In genomic region chr17:47649972-47650524, GRCh38 we compare ENCODE assay signal across 8 cellular contexts. TPM values are rescaled to one million over a fixed set of nuclear protein-coding genes. Genes with fewer than 3 reads are reported as not detected.
DNase-seq lines count a peak whose midpoint lies in the region; ATAC-seq, FAIRE-seq and TF ChIP-seq lines count a peak whose summit lies in the region.

No MANE protein-coding gene starts in this region.

- H3K27ac Mint-ChIP-seq in central memory CD8-positive, alpha-beta T cell (ENCODE audit: low read depth) = peak overlapping the region; percentile 90

- H3K9me3 ChIP-seq in A549 = no peaks in the 10 kb centered on the region
- no peaks in the 10 kb centered on the region for H3K9me3 ChIP-seq in Panc1 (ENCODE audit: control insufficient read depth, insufficient read depth, low read depth, low read length)
- H3K9me3 ChIP-seq in mucosa of descending colon = no peaks in the 10 kb centered on the region

- 3% methylated on average over 20 of the region's 48 CpGs for whole genome bisulfite sequencing in A549 (ENCODE audit: missing lambda C conversion rate)

- H3K4me1 ChIP-seq in A549 (peaks cover 44% of the 10 kb centered on the region), Panc1 (ENCODE audit: control insufficient read depth, insufficient read depth, low read length) (peaks cover 44% of the 10 kb centered on the region), mucosa of descending colon (ENCODE audit: low read depth) (peaks cover 19% of the 10 kb centered on the region)

- TF ChIP-seq RAD21 in A549 (conservative IDR thresholded peaks at IDR 0.05 in 1 of 2, IDR thresholded peaks at IDR 0.05 in 1 of 2) = no peak

- ATAC-seq in A549 (peak; percentile 31 to 52), GM19397 (IDR thresholded peaks at IDR 0.05; ENCODE audit: unreplicated experiment) (peak; percentile 1), Panc1 (peak; percentile 29), mucosa of descending colon (peak; percentile 47)
- ATAC-seq in central memory CD8-positive, alpha-beta T cell (replicated peaks; ENCODE audit: extremely low read depth, poor library complexity, severe bottlenecking) = peak; percentile 6

- CTCF ChIA-PET in A549 (lab: Yijun Ruan, JAX) (interaction anchor here (0.6 to 8.8 kb wide), 10 partner anchors 10 to 368 kb away, joined by 3 to 138 read pairs (median 6); no protein-coding TSS in a partner anchor), Panc1 (lab: Charles Lee) (interaction anchor here (0.6 kb wide), 1 partner anchor 336 kb away, joined by 3 read pairs; no protein-coding TSS in a partner anchor)

- H3K36me3 Mint-ChIP-seq in central memory CD8-positive, alpha-beta T cell (ENCODE audit: insufficient read depth) = peaks cover 43% of the 10 kb centered on the region

- peaks cover 43% of the 10 kb centered on the region for H3K4me1 Mint-ChIP-seq in central memory CD8-positive, alpha-beta T cell

- TF ChIP-seq CTCF in A549 (IDR thresholded peaks at IDR 0.05) (no peak), Panc1 (IDR thresholded peaks at IDR 0.05) (no peak), mucosa of descending colon (IDR thresholded peaks at IDR 0.05) (no peak)

- H3K4me3 Mint-ChIP-seq in central memory CD8-positive, alpha-beta T cell = peak overlapping the region; percentile 85

- H3K27ac ChIP-seq in A549 (peak overlapping the region; percentile 87 to 95), Panc1 (ENCODE audit: low read length) (peak overlapping the region; percentile 77; the same call in 1 of the 2 replicates)

- DNase-seq in A549 (ENCODE audit: low read depth in 1 of 2, low spot score in 1 of 2) (peak in 1 of 2 experiments; percentile 53), Panc1 (ENCODE audit: low read depth, low spot score) (no peak), mucosa of descending colon (no peak), glomerular visceral epithelial cell (ENCODE audit: extremely low spot score) (no peak), posterior vena cava (ENCODE audit: low spot score) (no peak)
- DNase-seq in central memory CD8-positive, alpha-beta T cell (ENCODE audit: low spot score in 2 of 2) = no peak
- DNase-seq in activated CD8-positive, alpha-beta memory T cell treated with anti-CD3 and anti-CD28 coated beads, Interleukin-2, amount 50 U/mL, for 4 hours = no peak

- POLR2A ChIA-PET in A549 (lab: Yijun Ruan, JAX) (interaction anchor here (0.6 to 6.7 kb wide), 18 partner anchors 9 to 326 kb away, joined by 3 to 48 read pairs (median 5); partner anchors contain the start of genes EFCAB13, LRRC46, MRPL10 and SP2), Panc1 (lab: Charles Lee) (interaction anchor here (0.7 to 1.1 kb wide), 5 partner anchors 12 to 181 kb away, joined by 3 to 10 read pairs (median 4); partner anchors contain the start of genes LRRC46 and MRPL10)

- intact Hi-C loops in Panc1 (cut with micrococcal nuclease; ENCODE audit: unreplicated experiment) (no loop called here), mucosa of descending colon (cut with DNase I, micrococcal nuclease) (no loop called here), posterior vena cava (cut with DNase I) (no loop called here)

- in situ Hi-C loops in Panc1 (cut with HindIII; ENCODE audit: low pct_unique_long_range_greater_than_20kb, low sequenced_read_pairs) = no loop called here

- H3K4me3 ChIP-seq in A549 = peak overlapping the region; percentile 51
- peak overlapping the region; percentile 64 to 88 for H3K4me3 ChIP-seq in Panc1 (ENCODE audit: low read depth in 2 of 2, low read length in 2 of 2)
- H3K4me3 ChIP-seq in mucosa of descending colon = peak overlapping the region; percentile 84

- H3K27me3 ChIP-seq in Panc1 (ENCODE audit: control insufficient read depth, insufficient read depth, low read length) = no peaks in the 10 kb centered on the region

- peak overlapping the region; percentile 47 for H3K4me2 ChIP-seq in A549

- no peak for FAIRE-seq in A549 (lab: Jason Lieb, UNC)

- TF ChIP-seq EP300 in A549 (IDR thresholded peaks at IDR 0.05) = no peak

- TF ChIP-seq POLR2A in A549 (IDR thresholded peaks at IDR 0.05; ENCODE audit: low read length) = peak; percentile 49

- H3K36me3 ChIP-seq in Panc1 (ENCODE audit: control insufficient read depth, insufficient read depth, low read length) (peaks cover 37% of the 10 kb centered on the region), mucosa of descending colon (ENCODE audit: low read depth) (peaks cover 7% of the 10 kb centered on the region)

- H3K9me3 Mint-ChIP-seq in central memory CD8-positive, alpha-beta T cell = no peaks in the 10 kb centered on the region

- no TSS peak for BruUV-seq in Panc1 (replicated peaks; lab: Mats Ljungman, UMichigan)

- H3K27me3 Mint-ChIP-seq in central memory CD8-positive, alpha-beta T cell = no peaks in the 10 kb centered on the region

TF ChIP-seq in A549, 52 proteins besides CTCF, POLR2A, EP300 and RAD21:
- TF ChIP-seq PHF8 (IDR thresholded peaks at IDR 0.05; ENCODE audit: borderline replicate concordance, low read depth) (peak; percentile 35; the same call in 1 of the 2 replicates), BCL3 (IDR thresholded peaks at IDR 0.05) (peak; percentile 78; the same call in 2 of the 3 replicates), JUNB (IDR thresholded peaks at IDR 0.05) (no peak), JUN (IDR thresholded peaks at IDR 0.05) (peak; percentile 34 to 63)
TF ChIP-seq in A549: peak in this region for 3.

RNA-seq across cellular contexts. Expression of gene KPNB1, which starts 0.3 kb away (rescaled TPM):
- 358 and 452 TPM in 2 replicates for polyA plus RNA-seq in A549 (2011; rRNA removed)
- polyA plus RNA-seq in A549 (2012; cell fraction: cytosol; rRNA removed) = 106 and 139 TPM in 2 replicates
- polyA plus RNA-seq in A549 (2012; cell fraction: nucleus; rRNA removed) = 126 and 194 TPM in 2 replicates
- polyA plus RNA-seq in A549 (2017; fragmentation: RNase III; extraction: RNeasy Plus Mini Kit Qiagen cat#74134 plus additional on column Dnase treatment) = 315 to 338 TPM (median 320 TPM) in 3 replicates
- polyA minus RNA-seq in A549 (2011; rRNA and poly(A)+ RNA removed) = 388 and 417 TPM in 2 replicates
- total RNA-seq in Panc1 (2021; ENCODE audit: unreplicated experiment) = 666 TPM
- 250 TPM for polyA plus RNA-seq in Panc1 (2012; ENCODE audit: insufficient read length)
- total RNA-seq in mucosa of descending colon = 100 to 1,000 TPM; 162 to 269 (median 217) TPM
- 100 to 1,000 TPM; 193 to 198 TPM for total RNA-seq in posterior vena cava

RNA-seq across cellular contexts. Expression of gene TBKBP1, which starts 43.9 kb away (rescaled TPM):
- polyA plus RNA-seq in A549 (2011; rRNA removed) (3.3 and 3.4 TPM in 2 replicates), A549 (2017; fragmentation: RNase III; extraction: RNeasy Plus Mini Kit Qiagen cat#74134 plus additional on column Dnase treatment) (7.1 to 9.5 TPM (median 9.3 TPM) in 3 replicates)
- 5.8 and 8.3 TPM in 2 replicates for polyA plus RNA-seq in A549 (2012; cell fraction: cytosol; rRNA removed)
- polyA plus RNA-seq in A549 (2012; cell fraction: nucleus; rRNA removed) = 12.9 and 18.7 TPM in 2 replicates
- 3.0 and 3.7 TPM in 2 replicates for polyA minus RNA-seq in A549 (2011; rRNA and poly(A)+ RNA removed)
- total RNA-seq in Panc1 (2021; ENCODE audit: unreplicated experiment) (12.0 TPM), mucosa of descending colon (10 to 100 TPM in 1 of 3 donors, 1 to 10 TPM in 2; 2.3 to 20.3 (median 3.2) TPM), posterior vena cava (10 to 100 TPM; 10.7 to 13.8 TPM)
- polyA plus RNA-seq in Panc1 (2012; ENCODE audit: insufficient read length) = 18.5 TPM
